ENCODE assay signal across 29 cellular contexts in genomic region chr2:199869653-199870052, GRCh38. TPM values are rescaled to one million over a fixed set of nuclear protein-coding genes. Genes with fewer than 3 reads are reported as not detected.
"Had no signal": no experiment of that assay in that cellular context is flagged by ENCODE, and none has a peak within 500 bp of the region (broad histone marks: within the 10 kb centered on the region; RNA-seq: fewer than 3 reads in every experiment).

No MANE protein-coding gene starts in this region.

- H3K4me2 ChIP-seq: hepatocyte had no signal

- H3K79me2 ChIP-seq: hepatocyte had no signal

- H3K27me3 ChIP-seq: adrenal gland, cardiac muscle cell, esophagus muscularis mucosa, hepatocyte, spleen, testis, transverse colon had no signal

- H3K4me1 Mint-ChIP-seq: activated CD4-positive, alpha-beta T cell treated with anti-CD3 and anti-CD28 coated beads for 36 hours; activated CD8-positive, alpha-beta memory T cell treated with anti-CD3 and anti-CD28 coated beads, Interleukin-2, amount 10 ng/mL, durations not matched to agents 7 days and 5 days; activated naive CD8-positive, alpha-beta T cell treated with anti-CD3 and anti-CD28 coated beads for 36 hours; brain; naive thymus-derived CD4-positive, alpha-beta T cell had no signal

- DNase-seq: activated CD4-positive, alpha-beta T cell treated with anti-CD3 and anti-CD28 coated beads for 36 hours; activated CD4-positive, CD25-positive, alpha-beta regulatory T cell; activated CD8-positive, alpha-beta memory T cell treated with anti-CD3 and anti-CD28 coated beads, Interleukin-2, amount 10 ng/mL, durations not matched to agents 7 days and 5 days; activated CD8-positive, alpha-beta T cell treated with anti-CD3 and anti-CD28 coated beads, Interleukin-2, amount 10 ng/mL, durations not matched to agents 7 days and 5 days; activated effector memory CD4-positive, alpha-beta T cell treated with Interleukin-2 at 50 U/mL for 16 hours; activated naive CD4-positive, alpha-beta T cell treated with Interleukin-2 at 50 U/mL for 16 hours; activated naive CD8-positive, alpha-beta T cell treated with anti-CD3 and anti-CD28 coated beads for 36 hours; adrenal gland; aorta; cerebellar nuclear complex; foreskin keratinocyte; glutamatergic neuron; midbrain; naive thymus-derived CD4-positive, alpha-beta T cell; occipital lobe; right cardiac atrium; spleen; stimulated activated CD4-positive, alpha-beta T cell treated with anti-CD3 and anti-CD28 coated beads, Interleukin-2, amount 100 ng/mL, for 48 hours; stimulated activated naive CD4-positive, alpha-beta T cell treated with Interleukin-2 at 50 U/mL for 16 hours; T-helper 1 cell; testis; transverse colon had no signal

- H3K27ac ChIP-seq: adrenal gland, cardiac muscle cell, coronary artery, esophagus muscularis mucosa, foreskin keratinocyte, hepatocyte, spleen, testis, transverse colon had no signal

- H3K36me3 ChIP-seq: adrenal gland, cardiac muscle cell, esophagus muscularis mucosa, spleen, transverse colon had no signal

- H3K36me3 Mint-ChIP-seq: brain had no signal

- H3K4me3 Mint-ChIP-seq: activated CD4-positive, alpha-beta T cell treated with anti-CD3 and anti-CD28 coated beads for 36 hours; activated CD8-positive, alpha-beta memory T cell treated with anti-CD3 and anti-CD28 coated beads, Interleukin-2, amount 10 ng/mL, durations not matched to agents 7 days and 5 days; activated CD8-positive, alpha-beta T cell treated with anti-CD3 and anti-CD28 coated beads, Interleukin-2, amount 10 ng/mL, durations not matched to agents 7 days and 5 days; activated naive CD8-positive, alpha-beta T cell treated with anti-CD3 and anti-CD28 coated beads for 36 hours; brain; naive thymus-derived CD4-positive, alpha-beta T cell; T-helper 2 cell treated with Interferon-gamma antibody and Interleukin-4, amounts not matched to agents 5 μg/mL and 100 μg/mL, for 36 hours had no signal

- H3K27ac Mint-ChIP-seq: activated CD4-positive, alpha-beta T cell treated with anti-CD3 and anti-CD28 coated beads for 36 hours; activated CD8-positive, alpha-beta memory T cell treated with anti-CD3 and anti-CD28 coated beads, Interleukin-2, amount 10 ng/mL, durations not matched to agents 7 days and 5 days; activated CD8-positive, alpha-beta T cell treated with anti-CD3 and anti-CD28 coated beads, Interleukin-2, amount 10 ng/mL, durations not matched to agents 7 days and 5 days; activated naive CD8-positive, alpha-beta T cell treated with anti-CD3 and anti-CD28 coated beads for 36 hours; brain; naive thymus-derived CD4-positive, alpha-beta T cell; T-helper 2 cell treated with Interferon-gamma antibody and Interleukin-4, amounts not matched to agents 5 μg/mL and 100 μg/mL, for 36 hours had no signal

- H3K4me3 ChIP-seq: adrenal gland, cardiac muscle cell, coronary artery, esophagus muscularis mucosa, hepatocyte, spleen, testis, transverse colon had no signal

- H2AFZ ChIP-seq: hepatocyte had no signal

- ATAC-seq: activated CD4-positive, alpha-beta T cell treated with anti-CD3 and anti-CD28 coated beads for 36 hours; activated CD8-positive, alpha-beta memory T cell treated with anti-CD3 and anti-CD28 coated beads, Interleukin-2, amount 10 ng/mL, durations not matched to agents 7 days and 5 days; activated CD8-positive, alpha-beta T cell treated with anti-CD3 and anti-CD28 coated beads, Interleukin-2, amount 10 ng/mL, durations not matched to agents 7 days and 5 days; foreskin keratinocyte; naive thymus-derived CD4-positive, alpha-beta T cell; right cardiac atrium had no signal

- H3K9me3 ChIP-seq: adrenal gland, testis had no signal

- H3K4me1 ChIP-seq: adrenal gland, esophagus muscularis mucosa, foreskin keratinocyte, spleen, testis, transverse colon had no signal

RNA-seq across cellular contexts. Expression of gene FTCDNL1, which starts 18.7 kb away (rescaled TPM):
- polyA plus RNA-seq: aorta, neural cell had no signal
